In the genomic region with DNA sequence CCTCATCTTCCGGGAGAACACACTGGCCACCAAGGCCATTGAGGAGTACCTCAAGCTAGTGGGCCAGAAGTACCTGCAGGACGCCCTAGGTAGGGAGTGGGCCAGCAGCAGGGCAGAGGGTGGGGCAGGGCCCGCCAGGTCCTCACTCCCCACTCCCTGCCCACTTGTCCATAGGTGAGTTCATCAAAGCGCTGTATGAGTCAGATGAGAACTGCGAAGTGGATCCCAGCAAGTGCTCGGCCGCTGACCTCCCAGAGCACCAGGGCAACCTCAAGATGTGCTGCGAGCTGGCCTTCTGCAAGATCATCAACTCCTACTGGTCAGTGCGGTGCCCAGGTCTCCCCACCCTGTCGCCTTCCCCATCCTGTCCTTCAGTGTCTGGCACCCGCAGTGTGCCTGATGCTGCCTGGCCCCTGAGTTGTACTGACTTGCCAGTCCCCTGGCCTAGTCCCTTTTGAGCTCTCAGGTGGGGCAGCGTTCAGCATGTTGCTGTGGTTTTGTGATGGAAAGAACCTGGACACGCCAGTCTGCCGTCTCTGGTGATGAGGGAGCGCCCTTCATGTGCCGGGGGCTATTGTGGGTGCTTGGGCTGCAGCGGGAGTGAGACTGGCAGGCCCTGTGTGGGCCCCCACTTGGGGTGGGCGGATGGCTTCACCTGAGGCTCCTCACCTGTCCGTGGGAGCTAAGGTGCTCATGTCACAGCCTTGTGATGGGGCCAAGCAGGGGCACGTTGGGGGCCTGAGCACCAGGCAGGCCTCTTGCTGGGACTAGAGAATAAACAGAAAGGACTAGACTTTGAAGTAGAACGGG, we compare ENCODE assay signal across 29 cellular contexts.
DNase-seq lines count a peak whose midpoint lies in the region; ATAC-seq and TF ChIP-seq lines count a peak whose summit lies in the region.
"Had no signal": no experiment of that assay in that cellular context is flagged by ENCODE, and none has a peak within 500 bp of the region (broad histone marks: within the 10 kb centered on the region; RNA-seq: fewer than 3 reads in every experiment).

No MANE protein-coding gene starts in this region.

- no peaks in the 10 kb centered on the region for H4K20me1 ChIP-seq in HCT116 (ENCODE audit: insufficient read depth)

- RAD21 ChIA-PET in HCT116 (lab: Charles Lee; ENCODE audit: low non-redundant PET in 1 of 2, low total read pairs in 2 of 2, uncharacterized antibody in 2 of 2, unreplicated experiment in 2 of 2): no interaction called here

- ATAC-seq in HCT116 (no peak), left lung (peak; percentile 9), GM18858 (IDR thresholded peaks at IDR 0.05; ENCODE audit: unreplicated experiment) (no peak)
- ATAC-seq: activated CD4-positive, CD25-positive, alpha-beta regulatory T cell treated with anti-CD3 and anti-CD28 coated beads, Interleukin-2, amount 50 U/mL, for 24 hours; activated CD8-positive, alpha-beta T cell treated with anti-CD3 and anti-CD28 coated beads for 36 hours; CD8-positive, alpha-beta T cell; gastroesophageal sphincter; stimulated activated naive B cell treated with anti-CD40 and anti-IgM and Interleukin-4, amounts not matched to agents 10 μg/mL and 1 μg/mL and 100 μg/mL, for 72 hours; T-helper 17 cell had no signal

- DNase-seq in HCT116 (ENCODE audit: low read depth, low spot score) (no peak), SW480 (ENCODE audit: low spot score) (peak; percentile 42), left lung (peak in 1 of 2 donors; percentile 65), spleen (no peak), esophagus squamous epithelium (lab: John Stamatoyannopoulos, UW) (no peak), LoVo (ENCODE audit: low spot score) (no peak)
- DNase-seq: activated CD8-positive, alpha-beta memory T cell treated with anti-CD3 and anti-CD28 coated beads, Interleukin-2, amount 50 U/mL, for 48 hours; activated CD8-positive, alpha-beta T cell treated with anti-CD3 and anti-CD28 coated beads for 36 hours; activated naive CD4-positive, alpha-beta T cell treated with Interleukin-2 at 50 U/mL for 16 hours; BE2C; CD8-positive, alpha-beta T cell; hippocampal formation; immature natural killer cell; midbrain; naive B cell; NCI-H1417 treated with DMSO at 0.1 percent for 48 hours; NCI-H2029 treated with DMSO at 0.1 percent for 48 hours; NCI-H2227 treated with DMSO at 0.1 percent for 48 hours; NCI-H526 treated with DMSO at 0.1 percent for 48 hours; NK-92 treated with Interleukin-12 subunit alpha and Interleukin-12 subunit beta, amount 100 ng/mL, for 24 hours; nucleus accumbens; SK-N-SH; stimulated activated naive B cell treated with anti-CD40 and anti-IgM and Interleukin-4, amounts not matched to agents 10 μg/mL and 1 μg/mL and 100 μg/mL, for 72 hours; T-helper 17 cell had no signal

- BruUV-seq in HCT116 (replicated peaks; lab: Mats Ljungman, UMichigan): no TSS peak

- H3K36me3 ChIP-seq in HCT116 (ENCODE audit: control insufficient read depth in 1 of 2, insufficient read depth in 2 of 2, low read length in 2 of 2): peaks cover 4 to 22% of the 10 kb centered on the region in 2 experiments; a peak in 3 of 4 replicates
- peaks cover 0 to 76% of the 10 kb centered on the region in 2 donors for H3K36me3 ChIP-seq in left lung
- H3K36me3 ChIP-seq in spleen: peaks cover 0 to 94% (median 22%) of the 10 kb centered on the region in 6 donors
- peaks cover 41 to 100% (median 59%) of the 10 kb centered on the region in 3 donors for H3K36me3 ChIP-seq in esophagus squamous epithelium

- no peak overlapping the region for H3K4me2 ChIP-seq in HCT116 (ENCODE audit: low read length)
- H3K4me2 ChIP-seq: KMS-11 had no signal

- WGBS in spleen, 5 donors: 81 to 91% (median 89%) methylated on average over 16 to 21 of the region's 21 CpGs
- WGBS in esophagus squamous epithelium, 2 donors: 60 to 85% methylated on average over 1 to 14 of the region's 21 CpGs

- TF ChIP-seq POLR2A in HCT116 (IDR thresholded peaks at IDR 0.05; ENCODE audit: borderline replicate concordance, extremely low read depth, insufficient read depth, insufficient read length) (no peak), spleen (IDR thresholded peaks at IDR 0.05) (no peak), esophagus squamous epithelium (IDR thresholded peaks at IDR 0.05) (no peak)

- no peak overlapping the region for H3K9ac ChIP-seq in HCT116 (ENCODE audit: low read length)
- H3K9ac ChIP-seq: KMS-11 had no signal

- POLR2A ChIA-PET in HCT116 (lab: Charles Lee): no interaction called here

- H3K4me1 ChIP-seq in HCT116 (ENCODE audit: control insufficient read depth in 1 of 2, insufficient read depth in 2 of 2, low read length in 2 of 2) (peaks cover 15 to 28% of the 10 kb centered on the region in 2 experiments), left lung (peaks cover 0 to 16% of the 10 kb centered on the region in 2 donors), spleen (peaks cover 20 to 75% (median 48%) of the 10 kb centered on the region in 6 donors), esophagus squamous epithelium (peaks cover 10 to 33% (median 16%) of the 10 kb centered on the region in 3 donors)
- H3K4me1 ChIP-seq: BE2C had no signal

- H3K27me3 ChIP-seq in HCT116 (ENCODE audit: insufficient read depth, low read length): no peaks in the 10 kb centered on the region
- H3K27me3 ChIP-seq in left lung: no peaks in the 10 kb centered on the region
- H3K27me3 ChIP-seq in spleen (replicated peaks in 1 of 7): no peaks in the 10 kb centered on the region
- no peaks in the 10 kb centered on the region for H3K27me3 ChIP-seq in esophagus squamous epithelium
- H3K27me3 ChIP-seq: BE2C, gastroesophageal sphincter had no signal

- no peaks in the 10 kb centered on the region for H3K9me2 ChIP-seq in HCT116 (ENCODE audit: insufficient read depth)
- H3K9me2 ChIP-seq: SK-N-SH had no signal

- H2AFZ ChIP-seq in HCT116 (ENCODE audit: low read depth, low read length, poor library complexity, severe bottlenecking): no peak overlapping the region

- no peak for TF ChIP-seq CTCF in HCT116 (IDR thresholded peaks at IDR 0.05 in 2 of 3, conservative IDR thresholded peaks at IDR 0.05 in 1 of 3; ENCODE audit: borderline replicate concordance in 1 of 3, insufficient read depth in 1 of 3, low read depth in 2 of 3, low read length in 2 of 3)
- no peak for TF ChIP-seq CTCF in left lung (IDR thresholded peaks at IDR 0.05)
- no peak for TF ChIP-seq CTCF in spleen (IDR thresholded peaks at IDR 0.05 in 8 of 11, conservative IDR thresholded peaks at IDR 0.05 in 3 of 11)
- TF ChIP-seq CTCF in esophagus squamous epithelium (IDR thresholded peaks at IDR 0.05): no peak

- CTCF ChIA-PET in HCT116 (lab: Charles Lee): no interaction called here

- H3K27ac ChIP-seq in HCT116 (ENCODE audit: low read depth, low read length) (peak overlapping the region; percentile 68; the same call in 1 of the 2 replicates), left lung (no peak overlapping the region), spleen (peak overlapping the region in 7 of 8 donors; percentile 36 to 85 (median 73)), esophagus squamous epithelium (peak overlapping the region in 1 of 4 donors; percentile 62)
- H3K27ac ChIP-seq: KMS-11, psoas muscle had no signal

- no peak for TF ChIP-seq RAD21 in HCT116 (IDR thresholded peaks at IDR 0.05; ENCODE audit: low read depth)

- H3K79me2 ChIP-seq in HCT116 (ENCODE audit: insufficient read depth, low read length): no peaks in the 10 kb centered on the region

- H3K9me3 ChIP-seq in HCT116 (ENCODE audit: control insufficient read depth in 1 of 2, insufficient read depth in 1 of 2, low read depth in 1 of 2, low read length in 2 of 2) (no peaks in the 10 kb centered on the region), left lung (no peaks in the 10 kb centered on the region), spleen (no peaks in the 10 kb centered on the region), esophagus squamous epithelium (no peaks in the 10 kb centered on the region)
- H3K9me3 ChIP-seq: BE2C, gastroesophageal sphincter, psoas muscle, SK-N-SH had no signal

- intact Hi-C loops in HCT116 (cut with micrococcal nuclease) (no loop called here), left lung (cut with DNase I) (no loop called here), spleen (cut with DNase I; ENCODE audit: low total_unique reads) (no loop called here), esophagus squamous epithelium (cut with DNase I) (no loop called here)

- H3K4me3 ChIP-seq in HCT116 (replicated peaks in 1 of 2; ENCODE audit: low read depth in 1 of 2, low read length in 2 of 2) (no peak overlapping the region), left lung (no peak overlapping the region), spleen (no peak overlapping the region), esophagus squamous epithelium (no peak overlapping the region)
- H3K4me3 ChIP-seq: gastroesophageal sphincter, psoas muscle had no signal

TF ChIP-seq in HCT116, 20 proteins besides CTCF, POLR2A, EP300 and RAD21:
- TF ChIP-seq, protein P1, sequence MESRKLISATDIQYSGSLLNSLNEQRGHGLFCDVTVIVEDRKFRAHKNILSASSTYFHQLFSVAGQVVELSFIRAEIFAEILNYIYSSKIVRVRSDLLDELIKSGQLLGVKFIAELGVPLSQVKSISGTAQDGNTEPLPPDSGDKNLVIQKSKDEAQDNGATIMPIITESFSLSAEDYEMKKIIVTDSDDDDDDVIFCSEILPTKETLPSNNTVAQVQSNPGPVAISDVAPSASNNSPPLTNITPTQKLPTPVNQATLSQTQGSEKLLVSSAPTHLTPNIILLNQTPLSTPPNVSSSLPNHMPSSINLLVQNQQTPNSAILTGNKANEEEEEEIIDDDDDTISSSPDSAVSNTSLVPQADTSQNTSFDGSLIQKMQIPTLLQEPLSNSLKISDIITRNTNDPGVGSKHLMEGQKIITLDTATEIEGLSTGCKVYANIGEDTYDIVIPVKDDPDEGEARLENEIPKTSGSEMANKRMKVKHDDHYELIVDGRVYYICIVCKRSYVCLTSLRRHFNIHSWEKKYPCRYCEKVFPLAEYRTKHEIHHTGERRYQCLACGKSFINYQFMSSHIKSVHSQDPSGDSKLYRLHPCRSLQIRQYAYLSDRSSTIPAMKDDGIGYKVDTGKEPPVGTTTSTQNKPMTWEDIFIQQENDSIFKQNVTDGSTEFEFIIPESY (IDR thresholded peaks at IDR 0.05; ENCODE audit: extremely low read depth, insufficient replicate concordance, low read length): no peak
- TF ChIP-seq POLR2AphosphoS5 (IDR thresholded peaks at IDR 0.05; ENCODE audit: low read depth, low read length) (no peak), CBX3 (IDR thresholded peaks at IDR 0.05; ENCODE audit: low read depth) (no peak), ZNF274 (IDR thresholded peaks at IDR 0.05; ENCODE audit: low read depth, low read length) (no peak)

Comparison
In these comparisons a context has a peak if more than half of its experiments do, and no peak if none do; other contexts are left out.
1. H3K27ac ChIP-seq: peak in HCT116 (single experiment) and spleen (7 of 8); none in left lung (0 of 2).